8 cellular contexts compared by ENCODE assay signal in the genomic region with DNA sequence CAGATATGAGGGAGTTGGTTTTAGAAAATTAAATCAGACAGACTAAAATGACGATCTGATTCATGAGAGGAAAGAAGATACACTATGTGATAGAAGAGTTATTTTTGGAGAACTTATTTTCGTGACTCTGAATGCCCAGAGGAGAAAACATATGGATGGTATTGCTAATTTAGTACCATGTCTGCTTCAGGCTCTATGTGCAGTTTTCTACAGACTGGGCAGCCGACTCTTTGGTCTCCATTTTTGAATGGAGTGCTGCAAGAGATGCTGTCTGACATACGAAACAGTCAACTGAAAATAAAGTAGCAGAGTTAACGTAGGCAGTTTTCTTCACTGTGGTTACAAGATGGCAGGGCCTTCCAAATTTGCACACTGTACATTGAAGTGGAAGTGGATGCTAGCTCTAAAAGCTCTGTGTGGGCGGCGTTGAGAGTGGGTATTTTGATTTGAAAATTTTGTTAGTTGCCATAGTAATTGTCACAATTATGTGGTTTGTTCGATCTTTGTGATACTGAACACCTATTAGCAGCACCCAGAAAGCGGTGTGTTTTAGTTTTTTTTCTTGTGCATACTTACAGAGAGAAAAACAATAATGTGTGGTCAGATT.
DNase-seq lines count a peak whose midpoint lies in the region; ATAC-seq and TF ChIP-seq lines count a peak whose summit lies in the region.

No MANE protein-coding gene starts in this region.

- intact Hi-C loops in CD4-positive, alpha-beta memory T cell (cut with micrococcal nuclease): loop anchor here (1.0 to 5.0 kb wide), 6 partner anchors 17 to 336 kb away; partner anchors contain the start of gene POC1B
- intact Hi-C loops in mammary epithelial cell (cut with micrococcal nuclease): no loop called here

- peak; percentile 63 for ATAC-seq in GM21381 (IDR thresholded peaks at IDR 0.05; ENCODE audit: unreplicated experiment)

- dilution Hi-C loops in mammary epithelial cell (cut with HindIII; ENCODE audit: low sequenced_read_pairs): no loop called here

- H3K9me3 ChIP-seq in CD4-positive, alpha-beta memory T cell (ENCODE audit: control insufficient read depth in 1 of 2, low read length in 2 of 2): no peaks in the 10 kb centered on the region
- H3K9me3 ChIP-seq in HUES48 (ENCODE audit: control insufficient read depth, insufficient read depth, low read length): no peaks in the 10 kb centered on the region
- no peaks in the 10 kb centered on the region for H3K9me3 ChIP-seq in mammary epithelial cell (replicated peaks; ENCODE audit: insufficient read depth, low read length)
- H3K9me3 ChIP-seq in MG63: no peaks in the 10 kb centered on the region

- H3K4me3 Mint-ChIP-seq in CD4-positive, alpha-beta memory T cell: peak overlapping the region; percentile 69 to 87 (median 82)

- 94% methylated on average over 9 of the region's 9 CpGs for WGBS in mammary epithelial cell (ENCODE audit: low coverage, missing lambda C conversion rate)

- H3K27me3 Mint-ChIP-seq in CD4-positive, alpha-beta memory T cell: no peaks in the 10 kb centered on the region

- H3K27ac Mint-ChIP-seq in CD4-positive, alpha-beta memory T cell: peak overlapping the region; percentile 91 to 99 (median 99)

- H3K27me3 ChIP-seq in CD4-positive, alpha-beta memory T cell (ENCODE audit: insufficient read depth, low read length): no peaks in the 10 kb centered on the region
- H3K27me3 ChIP-seq in HUES48 (ENCODE audit: control insufficient read depth, insufficient read depth, low read length) (peaks cover 46% of the 10 kb centered on the region), mammary epithelial cell (ENCODE audit: insufficient read depth, low read length) (no peaks in the 10 kb centered on the region), MG63 (no peaks in the 10 kb centered on the region)

- peaks cover 50 to 73% (median 63%) of the 10 kb centered on the region in 4 donors for H3K4me1 Mint-ChIP-seq in CD4-positive, alpha-beta memory T cell

- POLR2A ChIA-PET in CD4-positive, alpha-beta memory T cell (lab: Charles Lee; ENCODE audit: partially characterized antibody): interaction anchor here (0.7 to 13.9 kb wide), 35 partner anchors 8 to 1721 kb away, joined by 3 to 296 read pairs (median 6); partner anchors contain the start of genes ATP2B1, CEP290, DUSP6 and GALNT4

- H3K9ac ChIP-seq in HUES48 (ENCODE audit: low read depth, low read length): no peak overlapping the region
- H3K9ac ChIP-seq in mammary epithelial cell (ENCODE audit: insufficient read depth, low read length): no peak overlapping the region

- no peak for TF ChIP-seq CTCF in mammary epithelial cell (conservative IDR thresholded peaks at IDR 0.05 in 1 of 2, IDR thresholded peaks at IDR 0.05 in 1 of 2; ENCODE audit: extremely low read depth in 1 of 2, insufficient read depth in 1 of 2, low read depth in 1 of 2, low read length in 2 of 2)

- in situ Hi-C loops in mammary epithelial cell (cut with MboI; ENCODE audit: low sequenced_read_pairs in 2 of 2): no loop called here

- H3K36me3 Mint-ChIP-seq in CD4-positive, alpha-beta memory T cell: peaks cover 0 to 8% of the 10 kb centered on the region in 2 donors

- peaks cover 0 to 4% (median 2%) of the 10 kb centered on the region in 8 donors for H3K9me3 Mint-ChIP-seq in CD4-positive, alpha-beta memory T cell

- H3K79me2 ChIP-seq in mammary epithelial cell (ENCODE audit: insufficient read depth, low read length): no peaks in the 10 kb centered on the region

- DNase-seq in CD4-positive, alpha-beta memory T cell: peak; percentile 86 to 94 (median 91)
- peak; percentile 50 for DNase-seq in activated T-cell treated with anti-CD3 and anti-CD28 coated beads, Interleukin-2, amount 50 U/mL, for 1 hour
- DNase-seq in medulla oblongata (ENCODE audit: extremely low spot score): peak; percentile 28
- DNase-seq in mammary epithelial cell: no peak
- no peak for DNase-seq in MG63

- no peaks in the 10 kb centered on the region for H4K20me1 ChIP-seq in mammary epithelial cell (ENCODE audit: insufficient read depth, low read length)

- CTCF ChIA-PET in CD4-positive, alpha-beta memory T cell (lab: Charles Lee; ENCODE audit: partially characterized antibody): interaction anchor here (0.6 to 3.4 kb wide), 16 partner anchors 11 to 338 kb away, joined by 3 to 27 read pairs (median 5); partner anchors contain the start of genes ATP2B1 and GALNT4
- CTCF ChIA-PET in mammary epithelial cell (lab: Charles Lee; ENCODE audit: low non-redundant PET): interaction anchor here (0.7 kb wide), 1 partner anchor 14 kb away, joined by 3 read pairs; no protein-coding TSS in a partner anchor

- H3K4me3 ChIP-seq in CD4-positive, alpha-beta memory T cell (ENCODE audit: low read length in 2 of 2): peak overlapping the region; percentile 26 to 39
- no peak overlapping the region for H3K4me3 ChIP-seq in HUES48 (ENCODE audit: low read depth, low read length)
- no peak overlapping the region for H3K4me3 ChIP-seq in mammary epithelial cell (replicated peaks in 1 of 3; ENCODE audit: insufficient read depth in 1 of 3, low read depth in 2 of 3, low read length in 3 of 3)
- H3K4me3 ChIP-seq in MG63: no peak overlapping the region

- H2AFZ ChIP-seq in mammary epithelial cell (ENCODE audit: low read depth, low read length): no peak overlapping the region

- H3K4me1 ChIP-seq in CD4-positive, alpha-beta memory T cell (ENCODE audit: insufficient read depth, low read length): peaks cover 62% of the 10 kb centered on the region
- H3K4me1 ChIP-seq in HUES48 (ENCODE audit: control insufficient read depth, insufficient read depth, low read length) (peaks cover 19% of the 10 kb centered on the region), mammary epithelial cell (ENCODE audit: insufficient read depth, low read length) (no peaks in the 10 kb centered on the region)

- no peak overlapping the region for H3K4me2 ChIP-seq in mammary epithelial cell (ENCODE audit: insufficient read depth, low read depth, low read length)

- no peaks in the 10 kb centered on the region for H3K36me3 ChIP-seq in CD4-positive, alpha-beta memory T cell (ENCODE audit: insufficient read depth, low read length)
- H3K36me3 ChIP-seq in HUES48 (ENCODE audit: control insufficient read depth, insufficient read depth, low read length): no peaks in the 10 kb centered on the region
- H3K36me3 ChIP-seq in mammary epithelial cell (ENCODE audit: insufficient read depth, low read length): no peaks in the 10 kb centered on the region
- no peaks in the 10 kb centered on the region for H3K36me3 ChIP-seq in MG63

- peak overlapping the region; percentile 95 for H3K27ac ChIP-seq in CD4-positive, alpha-beta memory T cell (ENCODE audit: low read depth, low read length)
- H3K27ac ChIP-seq in HUES48 (ENCODE audit: low read depth, low read length) (peak overlapping the region; percentile 75), temporal lobe (ENCODE audit: low read depth, low read length) (peak overlapping the region; percentile 38), mammary epithelial cell (ENCODE audit: insufficient read depth, low read depth, low read length) (no peak overlapping the region)

- BruUV-seq in mammary epithelial cell (replicated peaks; lab: Mats Ljungman, UMichigan): no TSS peak

Comparison
In these comparisons a context has a peak if more than half of its experiments do, and no peak if none do; other contexts are left out.
1. DNase-seq: peak in CD4-positive, alpha-beta memory T cell (5 of 5), activated T-cell treated with anti-CD3 and anti-CD28 coated beads, Interleukin-2, amount 50 U/mL, for 1 hour (single experiment) and medulla oblongata (single experiment); none in mammary epithelial cell (single experiment) and MG63 (single experiment).
2. H3K4me3 ChIP-seq: peak in CD4-positive, alpha-beta memory T cell (2 of 2); none in HUES48 (single experiment), mammary epithelial cell (0 of 3) and MG63 (single experiment).